In genomic region chr6:127077886-127078285, GRCh38 we compare ENCODE assay signal across 27 cellular contexts. TPM values are rescaled to one million over a fixed set of nuclear protein-coding genes. Genes with fewer than 3 reads are reported as not detected.
"Had no signal": no experiment of that assay in that cellular context is flagged by ENCODE, and none has a peak within 500 bp of the region (broad histone marks: within the 10 kb centered on the region; RNA-seq: fewer than 3 reads in every experiment).

No MANE protein-coding gene starts in this region.

- H3K4me1 Mint-ChIP-seq: activated CD4-positive, alpha-beta T cell treated with anti-CD3 and anti-CD28 coated beads for 36 hours; activated CD4-positive, alpha-beta T cell treated with anti-CD3 and anti-CD28 coated beads, Interleukin-2, amount 10 ng/mL, durations not matched to agents 24 days and 14 days; activated CD8-positive, alpha-beta memory T cell treated with anti-CD3 and anti-CD28 coated beads, Interleukin-2, amount 10 ng/mL, durations not matched to agents 7 days and 5 days; activated naive CD4-positive, alpha-beta T cell treated with anti-CD3 and anti-CD28 coated beads, Interleukin-2, amount 10 ng/mL, durations not matched to agents 7 days and 5 days; activated naive CD8-positive, alpha-beta T cell treated with anti-CD3 and anti-CD28 coated beads, Interleukin-2, amount 10 ng/mL, durations not matched to agents 7 days and 5 days; brain; central memory CD8-positive, alpha-beta T cell had no signal

- H3K4me3 Mint-ChIP-seq: activated CD4-positive, alpha-beta memory T cell treated with anti-CD3 and anti-CD28 coated beads for 36 hours; activated CD4-positive, alpha-beta T cell treated with anti-CD3 and anti-CD28 coated beads for 36 hours; activated CD4-positive, alpha-beta T cell treated with anti-CD3 and anti-CD28 coated beads, Interleukin-2, amount 10 ng/mL, durations not matched to agents 24 days and 14 days; activated CD8-positive, alpha-beta memory T cell treated with anti-CD3 and anti-CD28 coated beads, Interleukin-2, amount 10 ng/mL, durations not matched to agents 7 days and 5 days; activated CD8-positive, alpha-beta T cell treated with anti-CD3 and anti-CD28 coated beads, Interleukin-2, amount 10 ng/mL, durations not matched to agents 7 days and 5 days; activated naive CD4-positive, alpha-beta T cell treated with anti-CD3 and anti-CD28 coated beads, Interleukin-2, amount 10 ng/mL, durations not matched to agents 7 days and 5 days; activated naive CD8-positive, alpha-beta T cell treated with anti-CD3 and anti-CD28 coated beads, Interleukin-2, amount 10 ng/mL, durations not matched to agents 7 days and 5 days; activated T-helper 1 cell treated with anti-CD3 and anti-CD28 coated beads, Interleukin-12 subunit alpha, Interleukin-12 subunit beta, Interleukin-2, Interleukin-4 antibody, amounts not matched to agents 30 ng/mL and 10 ng/mL and 1 ng/mL, durations not matched to agents 14 hours and 24 hours and 36 hours; brain; central memory CD8-positive, alpha-beta T cell; dendritic cell treated with granulocyte-macrophage colony-stimulating factor and Interleukin-4, amounts not matched to agents 40 ng/mL and 50 ng/mL, for 4 days; effector memory CD8-positive, alpha-beta T cell had no signal

- H3K9me3 Mint-ChIP-seq: activated CD4-positive, alpha-beta memory T cell treated with anti-CD3 and anti-CD28 coated beads for 36 hours; activated CD4-positive, alpha-beta T cell treated with anti-CD3 and anti-CD28 coated beads, Interleukin-2, amount 10 ng/mL, durations not matched to agents 24 days and 14 days; activated naive CD4-positive, alpha-beta T cell treated with anti-CD3 and anti-CD28 coated beads, Interleukin-2, amount 10 ng/mL, durations not matched to agents 7 days and 5 days; activated naive CD4-positive, alpha-beta T cell treated with anti-CD3 and anti-CD28 coated beads, Interleukin-2, amount 50 U/mL, for 72 hours; activated naive CD8-positive, alpha-beta T cell treated with anti-CD3 and anti-CD28 coated beads, Interleukin-2, amount 10 ng/mL, durations not matched to agents 7 days and 5 days; activated T-helper 1 cell treated with anti-CD3 and anti-CD28 coated beads, Interleukin-12 subunit alpha, Interleukin-12 subunit beta, Interleukin-2, Interleukin-4 antibody, amounts not matched to agents 30 ng/mL and 10 ng/mL and 1 ng/mL, durations not matched to agents 14 hours and 24 hours and 36 hours; brain; central memory CD8-positive, alpha-beta T cell; dendritic cell treated with granulocyte-macrophage colony-stimulating factor and Interleukin-4, amounts not matched to agents 40 ng/mL and 50 ng/mL, for 4 days; effector memory CD8-positive, alpha-beta T cell had no signal

- DNase-seq: activated CD4-positive, alpha-beta memory T cell treated with anti-CD3 and anti-CD28 coated beads for 36 hours; activated CD4-positive, alpha-beta T cell treated with anti-CD3 and anti-CD28 coated beads for 36 hours; activated CD4-positive, alpha-beta T cell treated with anti-CD3 and anti-CD28 coated beads, Interleukin-2, amount 10 ng/mL, durations not matched to agents 24 days and 14 days; activated CD4-positive, CD25-positive, alpha-beta regulatory T cell; activated CD4-positive, CD25-positive, alpha-beta regulatory T cell treated with anti-CD3 and anti-CD28 coated beads, Interleukin-2, amount 50 U/mL, for 72 hours; activated CD8-positive, alpha-beta memory T cell treated with anti-CD3 and anti-CD28 coated beads, Interleukin-2, amount 10 ng/mL, durations not matched to agents 7 days and 5 days; activated CD8-positive, alpha-beta memory T cell treated with anti-CD3 and anti-CD28 coated beads, Interleukin-2, amount 50 U/mL, for 4 hours; activated CD8-positive, alpha-beta T cell treated with anti-CD3 and anti-CD28 coated beads, Interleukin-2, amount 10 ng/mL, durations not matched to agents 7 days and 5 days; activated gamma-delta T cell; activated naive CD4-positive, alpha-beta T cell; activated naive CD4-positive, alpha-beta T cell treated with anti-CD3 and anti-CD28 coated beads, Interleukin-2, amount 10 ng/mL, durations not matched to agents 7 days and 5 days; activated naive CD8-positive, alpha-beta T cell treated with anti-CD3 and anti-CD28 coated beads, Interleukin-2, amount 10 ng/mL, durations not matched to agents 7 days and 5 days; activated T-cell treated with anti-CD3 and anti-CD28 coated beads, Interleukin-2, amount 50 U/mL, for 1 hour; activated T-cell treated with anti-CD3 and anti-CD28 coated beads, Interleukin-2, amount 50 U/mL, for 48 hours; effector CD4-positive, alpha-beta T cell; effector memory CD8-positive, alpha-beta T cell; foreskin fibroblast; head of caudate nucleus; T-helper 2 cell had no signal

- H3K27ac Mint-ChIP-seq: activated CD4-positive, alpha-beta memory T cell treated with anti-CD3 and anti-CD28 coated beads for 36 hours; activated CD4-positive, alpha-beta T cell treated with anti-CD3 and anti-CD28 coated beads for 36 hours; activated CD4-positive, alpha-beta T cell treated with anti-CD3 and anti-CD28 coated beads, Interleukin-2, amount 10 ng/mL, durations not matched to agents 24 days and 14 days; activated CD8-positive, alpha-beta memory T cell treated with anti-CD3 and anti-CD28 coated beads, Interleukin-2, amount 10 ng/mL, durations not matched to agents 7 days and 5 days; activated CD8-positive, alpha-beta T cell treated with anti-CD3 and anti-CD28 coated beads, Interleukin-2, amount 10 ng/mL, durations not matched to agents 7 days and 5 days; activated naive CD4-positive, alpha-beta T cell treated with anti-CD3 and anti-CD28 coated beads, Interleukin-2, amount 10 ng/mL, durations not matched to agents 7 days and 5 days; activated naive CD4-positive, alpha-beta T cell treated with anti-CD3 and anti-CD28 coated beads, Interleukin-2, amount 50 U/mL, for 72 hours; activated naive CD8-positive, alpha-beta T cell treated with anti-CD3 and anti-CD28 coated beads, Interleukin-2, amount 10 ng/mL, durations not matched to agents 7 days and 5 days; activated T-helper 1 cell treated with anti-CD3 and anti-CD28 coated beads, Interleukin-12 subunit alpha, Interleukin-12 subunit beta, Interleukin-2, Interleukin-4 antibody, amounts not matched to agents 30 ng/mL and 10 ng/mL and 1 ng/mL, durations not matched to agents 14 hours and 24 hours and 36 hours; brain; dendritic cell treated with granulocyte-macrophage colony-stimulating factor and Interleukin-4, amounts not matched to agents 40 ng/mL and 50 ng/mL, for 4 days; effector memory CD8-positive, alpha-beta T cell had no signal

- H3K27me3 Mint-ChIP-seq: activated CD4-positive, alpha-beta T cell treated with anti-CD3 and anti-CD28 coated beads, Interleukin-2, amount 10 ng/mL, durations not matched to agents 24 days and 14 days; activated naive CD4-positive, alpha-beta T cell treated with anti-CD3 and anti-CD28 coated beads, Interleukin-2, amount 10 ng/mL, durations not matched to agents 7 days and 5 days; brain; central memory CD8-positive, alpha-beta T cell; dendritic cell treated with granulocyte-macrophage colony-stimulating factor and Interleukin-4, amounts not matched to agents 40 ng/mL and 50 ng/mL, for 4 days had no signal

- ATAC-seq: activated CD4-positive, alpha-beta T cell treated with anti-CD3 and anti-CD28 coated beads for 36 hours; activated CD8-positive, alpha-beta memory T cell treated with anti-CD3 and anti-CD28 coated beads, Interleukin-2, amount 10 ng/mL, durations not matched to agents 7 days and 5 days; activated CD8-positive, alpha-beta T cell treated with anti-CD3 and anti-CD28 coated beads, Interleukin-2, amount 10 ng/mL, durations not matched to agents 7 days and 5 days; activated naive CD4-positive, alpha-beta T cell treated with anti-CD3 and anti-CD28 coated beads, Interleukin-2, amount 50 U/mL, for 72 hours; effector memory CD8-positive, alpha-beta T cell; esophagus mucosa had no signal

- H3K36me3 Mint-ChIP-seq: activated CD4-positive, alpha-beta memory T cell treated with anti-CD3 and anti-CD28 coated beads for 36 hours; activated CD8-positive, alpha-beta memory T cell treated with anti-CD3 and anti-CD28 coated beads, Interleukin-2, amount 10 ng/mL, durations not matched to agents 7 days and 5 days; activated naive CD4-positive, alpha-beta T cell treated with anti-CD3 and anti-CD28 coated beads, Interleukin-2, amount 10 ng/mL, durations not matched to agents 7 days and 5 days; activated naive CD4-positive, alpha-beta T cell treated with anti-CD3 and anti-CD28 coated beads, Interleukin-2, amount 50 U/mL, for 72 hours; activated naive CD8-positive, alpha-beta T cell treated with anti-CD3 and anti-CD28 coated beads, Interleukin-2, amount 10 ng/mL, durations not matched to agents 7 days and 5 days; brain had no signal

RNA-seq across cellular contexts. Expression of gene RSPO3, which starts 40.6 kb away (rescaled TPM):
- total RNA-seq: activated CD4-positive, alpha-beta memory T cell treated with anti-CD3 and anti-CD28 coated beads for 36 hours; activated CD4-positive, alpha-beta T cell treated with anti-CD3 and anti-CD28 coated beads for 36 hours; activated CD4-positive, alpha-beta T cell treated with anti-CD3 and anti-CD28 coated beads, Interleukin-2, amount 10 ng/mL, durations not matched to agents 24 days and 14 days; activated CD8-positive, alpha-beta memory T cell treated with anti-CD3 and anti-CD28 coated beads for 36 hours; activated CD8-positive, alpha-beta memory T cell treated with anti-CD3 and anti-CD28 coated beads, Interleukin-2, amount 10 ng/mL, durations not matched to agents 7 days and 5 days; activated CD8-positive, alpha-beta T cell treated with anti-CD3 and anti-CD28 coated beads, Interleukin-2, amount 10 ng/mL, durations not matched to agents 7 days and 5 days; activated naive CD4-positive, alpha-beta T cell treated with anti-CD3 and anti-CD28 coated beads, Interleukin-2, amount 50 U/mL, for 72 hours; activated naive CD8-positive, alpha-beta T cell treated with anti-CD3 and anti-CD28 coated beads, Interleukin-2, amount 10 ng/mL, durations not matched to agents 7 days and 5 days; activated T-helper 1 cell treated with anti-CD3 and anti-CD28 coated beads, Interleukin-12 subunit alpha, Interleukin-12 subunit beta, Interleukin-2, Interleukin-4 antibody, amounts not matched to agents 30 ng/mL and 10 ng/mL and 1 ng/mL, durations not matched to agents 14 hours and 24 hours and 36 hours; T-helper 1 cell treated with Interleukin-12 subunit alpha and Interleukin-12 subunit beta and Interleukin-4 antibody, amounts not matched to agents 30 ng/mL and 1 ng/mL, for 36 hours had no signal
